Comparison of ENCODE assay signal across 1 cellular context in genomic region chr12:92621312-92621711, GRCh38.
TF ChIP-seq lines count a peak whose summit lies in the region.

No MANE protein-coding gene starts in this region.

TF ChIP-seq in K562, 482 proteins besides CTCF, POLR2A, EP300 and RAD21 (continued from another document):
- TF ChIP-seq MNT (conservative IDR thresholded peaks at IDR 0.05) (no peak), ZNF239 (CRISPR knock-in tag; IDR thresholded peaks at IDR 0.05) (peak; percentile 40; the same call in 1 of the 2 replicates)
